Comparison of ENCODE assay signal across 25 cellular contexts in the genomic region with DNA sequence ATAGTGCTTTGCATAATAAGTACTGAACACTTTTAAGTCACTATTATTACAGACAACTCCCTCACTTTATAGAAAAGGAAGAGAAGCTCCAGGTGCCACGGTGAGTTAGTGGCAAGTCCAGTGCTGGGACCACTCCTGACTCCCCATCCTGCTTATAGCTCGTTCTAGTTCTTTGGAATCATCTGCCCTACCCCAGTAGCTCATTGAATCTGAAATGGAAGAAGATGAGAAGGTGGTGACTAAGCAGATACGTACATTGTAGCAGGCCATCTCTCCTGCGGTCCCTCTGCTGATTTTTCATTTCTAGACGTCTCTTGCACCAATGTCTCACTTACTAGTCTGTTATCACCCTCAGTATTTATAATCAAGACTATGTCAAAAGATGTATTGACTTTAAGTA. TPM values are rescaled to one million over a fixed set of nuclear protein-coding genes. Genes with fewer than 3 reads are reported as not detected.
DNase-seq lines count a peak whose midpoint lies in the region; ATAC-seq, FAIRE-seq and TF ChIP-seq lines count a peak whose summit lies in the region.
"Had no signal": no experiment of that assay in that cellular context is flagged by ENCODE, and none has a peak within 500 bp of the region (broad histone marks: within the 10 kb centered on the region; RNA-seq: fewer than 3 reads in every experiment).

No MANE protein-coding gene starts in this region.

- no peak for FAIRE-seq in A549 (lab: Jason Lieb, UNC)
- no peak for FAIRE-seq in pancreas (lab: Jason Lieb, UNC)

- no peaks in the 10 kb centered on the region for H3K79me2 ChIP-seq in GM23338 (replicated peaks; ENCODE audit: insufficient read depth)

- H3K27ac ChIP-seq in A549 = peak overlapping the region; percentile 60 to 77
- peak overlapping the region; percentile 48 for H3K27ac ChIP-seq in cingulate gyrus (ENCODE audit: low read depth, low read length)
- H3K27ac ChIP-seq in pancreas = peak overlapping the region in 3 of 4 donors; percentile 45 to 77 (median 70)
- H3K27ac ChIP-seq in GM23338 (ENCODE audit: low read depth) = no peak overlapping the region
- H3K27ac ChIP-seq: RWPE1, spleen, thyroid gland, WERI-Rb-1 had no signal

- H3K4me2 ChIP-seq in A549 = peak overlapping the region; percentile 5; the same call in 1 of the 3 replicates
- no peak overlapping the region for H3K4me2 ChIP-seq in GM23338

- 0 out of 2 replicates have a peak, but pooled peaks cover 5% of the 10 kb centered on the region for H3K9me2 ChIP-seq in GM23338 (ENCODE audit: insufficient read depth)

- CTCF ChIA-PET in A549 (lab: Yijun Ruan, JAX) = interaction anchor here (0.8 to 4.9 kb wide), 5 partner anchors 9 to 335 kb away, joined by 3 to 46 read pairs (median 3); no protein-coding TSS in a partner anchor

- H3K27ac Mint-ChIP-seq in GM23338 = no peak overlapping the region
- H3K27ac Mint-ChIP-seq: activated naive CD4-positive, alpha-beta T cell treated with anti-CD3 and anti-CD28 coated beads, Interleukin-2, amount 10 ng/mL, durations not matched to agents 7 days and 5 days; CD4-positive, alpha-beta memory T cell; dendritic cell treated with granulocyte-macrophage colony-stimulating factor and Interleukin-4, amounts not matched to agents 40 ng/mL and 50 ng/mL, for 4 days; T-helper 1 cell treated with Interleukin-12 subunit alpha and Interleukin-12 subunit beta and Interleukin-4 antibody, amounts not matched to agents 30 μg/mL and 1 μg/mL, for 36 hours had no signal

- H3K36me3 ChIP-seq in pancreas (no peaks in the 10 kb centered on the region), GM23338 (ENCODE audit: insufficient read depth) (no peaks in the 10 kb centered on the region)
- H3K36me3 ChIP-seq: spleen, thyroid gland, WERI-Rb-1 had no signal

- H3K9me3 Mint-ChIP-seq in GM23338 = peaks cover 3% of the 10 kb centered on the region; the same call in 1 of the 3 replicates
- H3K9me3 Mint-ChIP-seq: activated naive CD4-positive, alpha-beta T cell treated with anti-CD3 and anti-CD28 coated beads, Interleukin-2, amount 10 ng/mL, durations not matched to agents 7 days and 5 days; dendritic cell treated with granulocyte-macrophage colony-stimulating factor and Interleukin-4, amounts not matched to agents 40 ng/mL and 50 ng/mL, for 4 days; T-helper 1 cell treated with Interleukin-12 subunit alpha and Interleukin-12 subunit beta and Interleukin-4 antibody, amounts not matched to agents 30 μg/mL and 1 μg/mL, for 36 hours had no signal

- TF ChIP-seq RAD21 in A549 (conservative IDR thresholded peaks at IDR 0.05 in 1 of 2, IDR thresholded peaks at IDR 0.05 in 1 of 2) = no peak

- DNase-seq in A549 (ENCODE audit: low read depth in 1 of 2, low spot score in 1 of 2) (no peak), LHCN-M2 (ENCODE audit: low read depth) (peak; percentile 44), pancreas (no peak), glomerular visceral epithelial cell (ENCODE audit: extremely low spot score) (no peak), GM23338 (ENCODE audit: low spot score) (no peak)
- DNase-seq: activated CD4-positive, alpha-beta T cell treated with anti-CD3 and anti-CD28 coated beads, Interleukin-2, amount 50 U/mL, for 48 hours; activated naive CD4-positive, alpha-beta T cell treated with anti-CD3 and anti-CD28 coated beads, Interleukin-2, amount 10 ng/mL, durations not matched to agents 7 days and 5 days; activated T-cell treated with anti-CD3 and anti-CD28 coated beads, Interleukin-2, amount 50 U/mL, for 1 hour; CD4-positive, alpha-beta memory T cell; DMS79 treated with DMSO at 0.1 percent for 48 hours; erythroblast; NCI-H187 treated with DMSO at 0.1 percent for 48 hours; NCI-H226; spleen; thyroid gland; WERI-Rb-1 had no signal

- H3K4me3 ChIP-seq in A549 = no peak overlapping the region
- H3K4me3 ChIP-seq in pancreas = no peak overlapping the region
- no peak overlapping the region for H3K4me3 ChIP-seq in GM23338
- H3K4me3 ChIP-seq: spleen, thyroid gland had no signal

- H3K9me3 ChIP-seq in A549 = no peaks in the 10 kb centered on the region
- H3K9me3 ChIP-seq in pancreas = no peaks in the 10 kb centered on the region
- H3K9me3 ChIP-seq: spleen, thyroid gland had no signal

- POLR2A ChIA-PET in A549 (lab: Yijun Ruan, JAX) = no interaction called here

- TF ChIP-seq CTCF in A549 (IDR thresholded peaks at IDR 0.05) (no peak), pancreas (IDR thresholded peaks at IDR 0.05) (no peak), GM23338 (conservative IDR thresholded peaks at IDR 0.05; ENCODE audit: low read depth in 2 of 2) (no peak)

- H4K20me1 ChIP-seq in GM23338 (replicated peaks; ENCODE audit: insufficient read depth) = no peaks in the 10 kb centered on the region

- peaks cover 2% of the 10 kb centered on the region for H3K27me3 Mint-ChIP-seq in GM23338 (ENCODE audit: insufficient read depth, low read depth, poor library complexity)
- H3K27me3 Mint-ChIP-seq: dendritic cell treated with granulocyte-macrophage colony-stimulating factor and Interleukin-4, amounts not matched to agents 40 ng/mL and 50 ng/mL, for 4 days had no signal

- 77% methylated on average over 4 of the region's 5 CpGs for WGBS in A549 (ENCODE audit: missing lambda C conversion rate)
- 27 to 56% methylated on average over 5 of the region's 5 CpGs for WGBS in pancreas, 2 donors

- intact Hi-C loops in pancreas (cut with DNase I) = no loop called here

- no peaks in the 10 kb centered on the region for H3K27me3 ChIP-seq in pancreas
- no peaks in the 10 kb centered on the region for H3K27me3 ChIP-seq in GM23338 (ENCODE audit: insufficient read depth)
- H3K27me3 ChIP-seq: spleen, thyroid gland had no signal

- TF ChIP-seq POLR2A in A549 (IDR thresholded peaks at IDR 0.05; ENCODE audit: low read length) = no peak

- no peak overlapping the region for H2AFZ ChIP-seq in GM23338

- H3K4me1 ChIP-seq in A549 = peaks cover 35% of the 10 kb centered on the region
- H3K4me1 ChIP-seq in pancreas = peaks cover 0 to 8% (median 0%) of the 10 kb centered on the region in 3 donors
- H3K4me1 ChIP-seq in GM23338 (ENCODE audit: insufficient read depth) = no peaks in the 10 kb centered on the region
- H3K4me1 ChIP-seq: spleen, thyroid gland had no signal

- H3K36me3 Mint-ChIP-seq in GM23338 (ENCODE audit: low read depth) = no peaks in the 10 kb centered on the region
- H3K36me3 Mint-ChIP-seq: activated naive CD4-positive, alpha-beta T cell treated with anti-CD3 and anti-CD28 coated beads, Interleukin-2, amount 10 ng/mL, durations not matched to agents 7 days and 5 days; CD4-positive, alpha-beta memory T cell had no signal

- H3K4me3 Mint-ChIP-seq in GM23338 = no peak overlapping the region
- H3K4me3 Mint-ChIP-seq: activated naive CD4-positive, alpha-beta T cell treated with anti-CD3 and anti-CD28 coated beads, Interleukin-2, amount 10 ng/mL, durations not matched to agents 7 days and 5 days; CD4-positive, alpha-beta memory T cell; dendritic cell treated with granulocyte-macrophage colony-stimulating factor and Interleukin-4, amounts not matched to agents 40 ng/mL and 50 ng/mL, for 4 days; T-helper 1 cell treated with Interleukin-12 subunit alpha and Interleukin-12 subunit beta and Interleukin-4 antibody, amounts not matched to agents 30 μg/mL and 1 μg/mL, for 36 hours had no signal

- no peak for ATAC-seq in A549
- no peak for ATAC-seq in pancreas
- ATAC-seq in GM19467 (IDR thresholded peaks at IDR 0.05; ENCODE audit: unreplicated experiment) = no peak
- ATAC-seq in GM21367 (IDR thresholded peaks at IDR 0.05; ENCODE audit: unreplicated experiment) = no peak
- ATAC-seq in GM23338 = no peak
- ATAC-seq: left lobe of liver had no signal

- peaks cover 12% of the 10 kb centered on the region for H3K4me1 Mint-ChIP-seq in GM23338

- H3F3A ChIP-seq in GM23338 (replicated peaks; ENCODE audit: low read depth) = no peaks in the 10 kb centered on the region

- no peak for TF ChIP-seq EP300 in A549 (IDR thresholded peaks at IDR 0.05)

TF ChIP-seq in A549, 52 proteins besides CTCF, POLR2A, EP300 and RAD21 (continues in another document):
- no peak for TF ChIP-seq RCOR1 (IDR thresholded peaks at IDR 0.05; ENCODE audit: low read depth, low read length)
- TF ChIP-seq KDM5A (IDR thresholded peaks at IDR 0.05) = no peak
- TF ChIP-seq CHD2 (IDR thresholded peaks at IDR 0.05; ENCODE audit: low read length, partially characterized antibody) = no peak
- TF ChIP-seq, protein P1, sequence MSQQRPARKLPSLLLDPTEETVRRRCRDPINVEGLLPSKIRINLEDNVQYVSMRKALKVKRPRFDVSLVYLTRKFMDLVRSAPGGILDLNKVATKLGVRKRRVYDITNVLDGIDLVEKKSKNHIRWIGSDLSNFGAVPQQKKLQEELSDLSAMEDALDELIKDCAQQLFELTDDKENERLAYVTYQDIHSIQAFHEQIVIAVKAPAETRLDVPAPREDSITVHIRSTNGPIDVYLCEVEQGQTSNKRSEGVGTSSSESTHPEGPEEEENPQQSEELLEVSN (IDR thresholded peaks at IDR 0.05; ENCODE audit: borderline replicate concordance, low read depth) = no peak

TF ChIP-seq in GM23338, 12 proteins besides CTCF, POLR2A, EP300 and RAD21 (continues in another document):
- TF ChIP-seq CREB1 (CRISPR knock-in tag; IDR thresholded peaks at IDR 0.05; ENCODE audit: low read depth) (no peak), ZNF331 (CRISPR knock-in tag; IDR thresholded peaks at IDR 0.05; ENCODE audit: low read depth) (no peak), POLR2AphosphoS5 (IDR thresholded peaks at IDR 0.05; ENCODE audit: low read depth) (no peak), EZH2 (IDR thresholded peaks at IDR 0.05; ENCODE audit: low read depth, unreplicated experiment) (no peak), ZNF114 (CRISPR knock-in tag; IDR thresholded peaks at IDR 0.05) (no peak)
- TF ChIP-seq, protein P2, sequence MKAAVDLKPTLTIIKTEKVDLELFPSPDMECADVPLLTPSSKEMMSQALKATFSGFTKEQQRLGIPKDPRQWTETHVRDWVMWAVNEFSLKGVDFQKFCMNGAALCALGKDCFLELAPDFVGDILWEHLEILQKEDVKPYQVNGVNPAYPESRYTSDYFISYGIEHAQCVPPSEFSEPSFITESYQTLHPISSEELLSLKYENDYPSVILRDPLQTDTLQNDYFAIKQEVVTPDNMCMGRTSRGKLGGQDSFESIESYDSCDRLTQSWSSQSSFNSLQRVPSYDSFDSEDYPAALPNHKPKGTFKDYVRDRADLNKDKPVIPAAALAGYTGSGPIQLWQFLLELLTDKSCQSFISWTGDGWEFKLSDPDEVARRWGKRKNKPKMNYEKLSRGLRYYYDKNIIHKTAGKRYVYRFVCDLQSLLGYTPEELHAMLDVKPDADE (IDR thresholded peaks at IDR 0.05) = no peak

RNA-seq across cellular contexts. Expression of gene MMP20, which starts 21.6 kb away (rescaled TPM):
- polyA plus RNA-seq in A549 (2011; rRNA removed) (not detected in 2 replicates), A549 (2017; fragmentation: RNase III; extraction: RNeasy Plus Mini Kit Qiagen cat#74134 plus additional on column Dnase treatment) (not detected in 3 replicates), pancreas (not detected), GM23338 (2016; fragmentation: Nextera tagmentation; extraction: Ambion mirVana) (not detected in 2 replicates)
- not detected in 2 replicates for polyA plus RNA-seq in A549 (2012; cell fraction: cytosol; rRNA removed)
- not detected in 2 replicates for polyA plus RNA-seq in A549 (2012; cell fraction: nucleus; rRNA removed)
- not detected in 2 replicates for polyA minus RNA-seq in A549 (2011; rRNA and poly(A)+ RNA removed)
- total RNA-seq in LHCN-M2 (2014; rRNA removed) (not detected in 2 replicates), pancreas (not detected)
- not detected for polyA plus RNA-seq in LHCN-M2 (2012)
- not detected in 2 replicates for total RNA-seq in GM23338 (2014; rRNA removed; shearing (Covaris generic))
- total RNA-seq: CD4-positive, alpha-beta memory T cell; H4; left lobe of liver; osteocyte; spleen; thyroid gland had no signal
- polyA plus RNA-seq: CD4-positive, alpha-beta memory T cell had no signal
